ENCODE assay signal across 1 cellular context in the genomic region with DNA sequence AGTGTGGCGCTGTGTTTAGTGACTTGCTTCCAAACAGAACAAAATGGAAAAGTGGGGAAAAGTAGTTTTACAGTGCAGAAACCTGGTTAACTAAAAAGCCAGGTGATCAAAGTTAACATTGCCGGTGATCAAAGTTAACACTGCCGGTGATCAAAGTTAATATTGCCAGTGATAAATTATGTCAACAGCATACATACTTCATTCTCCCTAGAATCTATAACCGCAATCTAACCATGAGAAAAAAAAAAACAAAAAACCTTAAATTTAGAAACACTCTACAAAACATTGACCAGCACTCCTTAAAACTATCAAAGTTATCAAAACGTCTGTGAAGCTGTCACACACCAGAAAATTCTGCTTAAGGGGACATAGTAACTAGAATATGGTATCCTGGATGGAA.
TF ChIP-seq lines count a peak whose summit lies in the region.

No MANE protein-coding gene starts in this region.

TF ChIP-seq in IMR-90, 13 proteins besides CTCF, POLR2A, EP300 and RAD21:
- TF ChIP-seq FOS (IDR thresholded peaks at IDR 0.05; ENCODE audit: low read depth, low read length) = no peak
- no peak for TF ChIP-seq MXI1 (IDR thresholded peaks at IDR 0.05; ENCODE audit: borderline replicate concordance, low read depth, low read length)
- TF ChIP-seq, protein P1, sequence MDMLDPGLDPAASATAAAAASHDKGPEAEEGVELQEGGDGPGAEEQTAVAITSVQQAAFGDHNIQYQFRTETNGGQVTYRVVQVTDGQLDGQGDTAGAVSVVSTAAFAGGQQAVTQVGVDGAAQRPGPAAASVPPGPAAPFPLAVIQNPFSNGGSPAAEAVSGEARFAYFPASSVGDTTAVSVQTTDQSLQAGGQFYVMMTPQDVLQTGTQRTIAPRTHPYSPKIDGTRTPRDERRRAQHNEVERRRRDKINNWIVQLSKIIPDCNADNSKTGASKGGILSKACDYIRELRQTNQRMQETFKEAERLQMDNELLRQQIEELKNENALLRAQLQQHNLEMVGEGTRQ (IDR thresholded peaks at IDR 0.05; ENCODE audit: low read depth, low read length) = no peak
- no peak for TF ChIP-seq CHD1 (IDR thresholded peaks at IDR 0.05; ENCODE audit: low read depth, low read length)
- TF ChIP-seq NFE2L2 (IDR thresholded peaks at IDR 0.05; ENCODE audit: low read depth, low read length) = no peak
